Comparison of ENCODE assay signal across 9 cellular contexts in the genomic region with DNA sequence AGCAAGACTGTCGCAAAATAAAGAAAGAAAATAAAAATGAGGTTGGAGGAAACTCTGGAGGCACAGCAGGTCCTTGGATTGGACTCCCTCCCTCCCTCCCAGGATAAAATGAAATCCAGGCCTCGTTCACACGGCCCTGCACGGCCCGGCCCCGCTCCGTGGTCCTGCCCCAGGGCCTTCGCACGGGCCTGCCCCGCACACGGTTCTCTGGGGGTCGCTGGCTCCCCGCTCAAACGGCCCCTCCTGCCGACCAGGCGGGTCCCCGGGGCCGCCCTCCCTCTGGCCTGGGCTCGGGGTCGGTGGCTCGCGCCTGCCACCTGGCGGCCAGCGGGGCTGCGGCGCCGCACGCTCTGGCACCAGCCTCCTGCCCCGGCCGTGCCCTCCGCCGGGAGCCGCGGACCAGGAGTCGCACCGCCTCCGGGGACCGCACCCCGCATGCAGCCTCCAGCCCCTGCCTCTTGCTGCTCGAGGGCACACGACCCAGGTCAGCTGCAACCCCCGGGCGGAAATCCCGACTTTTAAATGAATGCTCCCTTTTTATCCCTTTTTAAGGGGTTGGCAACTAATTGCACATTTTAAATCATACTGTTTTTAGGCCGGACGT. TPM values are rescaled to one million over a fixed set of nuclear protein-coding genes. Genes with fewer than 3 reads are reported as not detected.
DNase-seq lines count a peak whose midpoint lies in the region; ATAC-seq and TF ChIP-seq lines count a peak whose summit lies in the region.
"Had no signal": no experiment of that assay in that cellular context is flagged by ENCODE, and none has a peak within 500 bp of the region (broad histone marks: within the 10 kb centered on the region; RNA-seq: fewer than 3 reads in every experiment).

No MANE protein-coding gene starts in this region.

- no peak overlapping the region for H3K4me3 Mint-ChIP-seq in activated CD8-positive, alpha-beta T cell treated with anti-CD3 and anti-CD28 coated beads for 36 hours
- peak overlapping the region in 1 of 2 donors; percentile 27 for H3K4me3 Mint-ChIP-seq in effector memory CD8-positive, alpha-beta T cell

- TF ChIP-seq CTCF in activated CD8-positive, alpha-beta T cell treated with anti-CD3 and anti-CD28 coated beads for 36 hours (IDR thresholded peaks at IDR 0.05) = peak; percentile 94

- H3K9me3 Mint-ChIP-seq in activated CD8-positive, alpha-beta T cell treated with anti-CD3 and anti-CD28 coated beads for 36 hours = no peaks in the 10 kb centered on the region
- no peaks in the 10 kb centered on the region for H3K9me3 Mint-ChIP-seq in effector memory CD8-positive, alpha-beta T cell

- ATAC-seq in HG02588 (IDR thresholded peaks at IDR 0.05; ENCODE audit: unreplicated experiment) = peak; percentile 48
- ATAC-seq in activated CD8-positive, alpha-beta T cell treated with anti-CD3 and anti-CD28 coated beads for 36 hours = peak; percentile 82
- ATAC-seq in effector memory CD8-positive, alpha-beta T cell (replicated peaks) = peak; percentile 66

- peaks cover 6% of the 10 kb centered on the region for H3K36me3 Mint-ChIP-seq in activated CD8-positive, alpha-beta T cell treated with anti-CD3 and anti-CD28 coated beads for 36 hours (ENCODE audit: low read depth)
- H3K36me3 Mint-ChIP-seq in effector memory CD8-positive, alpha-beta T cell (ENCODE audit: insufficient read depth) = peaks cover 20% of the 10 kb centered on the region

- DNase-seq in EL (peak; percentile 62), NCI-H2227 treated with DMSO at 0.1 percent for 48 hours (lab: John Stamatoyannopoulos, UW) (peak; percentile 8), middle frontal gyrus (ENCODE audit: extremely low spot score, low spot score) (peak; percentile 29), NCI-H1048 (lab: John Stamatoyannopoulos, UW) (no peak)
- DNase-seq in activated CD8-positive, alpha-beta T cell treated with anti-CD3 and anti-CD28 coated beads for 36 hours = peak; percentile 76
- DNase-seq in effector memory CD8-positive, alpha-beta T cell = peak; percentile 65 to 75 (median 73)
- DNase-seq in stimulated activated CD8-positive, alpha-beta memory T cell treated with anti-CD3 and anti-CD28 coated beads, Interleukin-15, amount 100 ng/mL, for 48 hours (ENCODE audit: low read depth in 2 of 2) = peak; percentile 59 to 66

- H3K4me1 Mint-ChIP-seq in activated CD8-positive, alpha-beta T cell treated with anti-CD3 and anti-CD28 coated beads for 36 hours (ENCODE audit: low read depth) = peaks cover 21% of the 10 kb centered on the region
- peaks cover 11 to 17% of the 10 kb centered on the region in 2 donors for H3K4me1 Mint-ChIP-seq in effector memory CD8-positive, alpha-beta T cell (ENCODE audit: low read depth in 2 of 2)

- H3K27ac Mint-ChIP-seq in activated CD8-positive, alpha-beta T cell treated with anti-CD3 and anti-CD28 coated beads for 36 hours = no peak overlapping the region
- no peak overlapping the region for H3K27ac Mint-ChIP-seq in effector memory CD8-positive, alpha-beta T cell

- POLR2A ChIA-PET in activated CD8-positive, alpha-beta T cell treated with anti-CD3 and anti-CD28 coated beads for 36 hours (lab: Charles Lee) = interaction anchor here (0.6 to 5.1 kb wide), 4 partner anchors 14 to 263 kb away, joined by 3 to 37 read pairs (median 5); no protein-coding TSS in a partner anchor

- H3K27me3 Mint-ChIP-seq in activated CD8-positive, alpha-beta T cell treated with anti-CD3 and anti-CD28 coated beads for 36 hours = no peaks in the 10 kb centered on the region
- H3K27me3 Mint-ChIP-seq in effector memory CD8-positive, alpha-beta T cell = no peaks in the 10 kb centered on the region

- CTCF ChIA-PET in activated CD8-positive, alpha-beta T cell treated with anti-CD3 and anti-CD28 coated beads for 36 hours (lab: Charles Lee) = interaction anchor here (0.6 to 5.5 kb wide), 12 partner anchors 9 to 196 kb away, joined by 3 to 127 read pairs (median 4); no protein-coding TSS in a partner anchor

- intact Hi-C loops in activated CD8-positive, alpha-beta T cell treated with anti-CD3 and anti-CD28 coated beads for 36 hours (cut with micrococcal nuclease) = loop anchor here (2.0 to 5.0 kb wide), 2 partner anchors 56 to 125 kb away; partner anchors contain the start of genes ARID3A and CFD

RNA-seq across cellular contexts. Expression of gene WDR18, which starts 1.5 kb away (rescaled TPM):
- 10 to 100 TPM; 75.3 to 78.1 TPM for total RNA-seq in activated CD8-positive, alpha-beta T cell treated with anti-CD3 and anti-CD28 coated beads for 36 hours

RNA-seq across cellular contexts. Expression of gene GRIN3B, which starts 17.6 kb away (rescaled TPM):
- total RNA-seq in activated CD8-positive, alpha-beta T cell treated with anti-CD3 and anti-CD28 coated beads for 36 hours = under 1 TPM in 1 of 2 experiments, not detected in 1; 0.07 TPM

RNA-seq across cellular contexts. Expression of gene TMEM259, which starts 38.3 kb away (rescaled TPM):
- total RNA-seq in activated CD8-positive, alpha-beta T cell treated with anti-CD3 and anti-CD28 coated beads for 36 hours = 100 to 1,000 TPM; 115 to 117 TPM

RNA-seq across cellular contexts. Expression of gene RNU6-2, which starts 38.7 kb away (rescaled TPM):
- not detected for total RNA-seq in activated CD8-positive, alpha-beta T cell treated with anti-CD3 and anti-CD28 coated beads for 36 hours
- total RNA-seq: glomerular endothelial cell had no signal

RNA-seq across cellular contexts. Expression of gene CNN2, which starts 43.7 kb away (rescaled TPM):
- 10 to 100 TPM; 97.4 to 98.3 TPM for total RNA-seq in activated CD8-positive, alpha-beta T cell treated with anti-CD3 and anti-CD28 coated beads for 36 hours
